ENCODE assay signal across 8 cellular contexts in the genomic region with DNA sequence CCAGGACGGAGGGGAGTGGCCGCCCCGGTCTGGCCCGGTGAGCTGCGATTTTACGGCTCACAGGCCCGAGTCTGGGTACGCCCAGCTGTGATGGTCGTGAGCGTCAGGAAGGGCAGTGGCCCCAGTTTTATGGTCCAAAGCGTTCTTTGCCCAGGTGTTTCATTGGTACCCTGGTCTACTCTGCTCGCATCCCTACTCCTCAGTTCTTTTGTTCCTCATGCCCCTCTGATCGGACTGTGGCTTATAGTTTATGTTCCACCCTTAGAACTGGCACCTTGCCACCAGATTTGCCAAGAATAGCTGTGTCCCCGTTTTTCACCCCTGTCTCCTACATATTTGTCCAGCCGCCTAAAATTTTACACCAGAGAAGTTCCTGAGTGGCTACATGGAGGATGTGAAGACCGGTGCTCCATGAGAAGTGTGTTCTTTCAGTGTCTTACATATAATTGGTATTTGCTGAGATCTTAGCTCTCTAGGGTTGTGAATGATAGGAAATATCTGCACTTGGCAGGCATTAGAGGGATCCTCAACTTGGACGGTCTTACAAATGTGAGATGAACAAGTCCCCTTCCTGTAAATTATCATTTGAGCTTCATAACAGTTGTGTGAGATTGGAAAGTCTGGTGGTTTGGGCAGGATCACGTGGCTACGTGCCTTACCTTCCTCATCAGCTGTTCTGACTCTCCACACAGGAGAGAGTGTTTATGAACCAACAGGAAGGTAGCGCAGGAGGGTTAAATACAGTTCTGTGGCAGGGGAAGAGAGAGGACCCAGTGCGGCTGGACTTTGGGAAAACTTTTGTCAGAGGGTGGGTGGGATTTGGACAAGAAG. TPM values are rescaled to one million over a fixed set of nuclear protein-coding genes. Genes with fewer than 3 reads are reported as not detected.
DNase-seq lines count a peak whose midpoint lies in the region; TF ChIP-seq lines count a peak whose summit lies in the region.

No MANE protein-coding gene starts in this region.

- H2AFZ ChIP-seq in OCI-LY3 (ENCODE audit: low read depth, low read length) = peak overlapping the region; percentile 89

- no peak overlapping the region for H3K4me3 Mint-ChIP-seq in activated CD4-positive, alpha-beta T cell treated with anti-CD3 and anti-CD28 coated beads, Interleukin-2, amount 10 ng/mL, durations not matched to agents 7 days and 5 days

- H3K4me3 ChIP-seq in OCI-LY3 (ENCODE audit: low read length) (peak overlapping the region; percentile 80), esophagus squamous epithelium (peak overlapping the region; percentile 68 to 87 (median 73)), ovary (peak overlapping the region; percentile 79)

- H3K27me3 ChIP-seq in OCI-LY3 (ENCODE audit: low read depth, low read length) = no peaks in the 10 kb centered on the region
- H3K27me3 ChIP-seq in esophagus squamous epithelium = no peaks in the 10 kb centered on the region
- H3K27me3 ChIP-seq in ovary = no peaks in the 10 kb centered on the region

- H3K27ac ChIP-seq in OCI-LY3 (ENCODE audit: low read length) (no peak overlapping the region), esophagus squamous epithelium (peak overlapping the region; percentile 90 to 98 (median 92)), ovary (peak overlapping the region; percentile 87 to 91)

- no peaks in the 10 kb centered on the region for H3K36me3 ChIP-seq in OCI-LY3 (replicated peaks; ENCODE audit: low read depth, low read length)
- H3K36me3 ChIP-seq in esophagus squamous epithelium = no peaks in the 10 kb centered on the region
- H3K36me3 ChIP-seq in ovary = no peaks in the 10 kb centered on the region

- H3K9me3 ChIP-seq in OCI-LY3 (ENCODE audit: insufficient read depth, low read length) (no peaks in the 10 kb centered on the region), esophagus squamous epithelium (no peaks in the 10 kb centered on the region), ovary (no peaks in the 10 kb centered on the region)

- H3K36me3 Mint-ChIP-seq in activated CD4-positive, alpha-beta T cell treated with anti-CD3 and anti-CD28 coated beads, Interleukin-2, amount 10 ng/mL, durations not matched to agents 7 days and 5 days (ENCODE audit: low read depth) = no peaks in the 10 kb centered on the region

- H3K9ac ChIP-seq in OCI-LY3 (ENCODE audit: low read length) = peak overlapping the region; percentile 88

- TF ChIP-seq EP300 in ovary (IDR thresholded peaks at IDR 0.05) = no peak

- peak; percentile 40 for DNase-seq in activated CD4-positive, alpha-beta T cell treated with anti-CD3 and anti-CD28 coated beads, Interleukin-2, amount 10 ng/mL, durations not matched to agents 7 days and 5 days
- no peak for DNase-seq in activated CD4-positive, alpha-beta T cell treated with anti-CD3 and anti-CD28 coated beads, Interleukin-2, amount 50 U/mL, for 1 hour
- no peak for DNase-seq in esophagus squamous epithelium (lab: John Stamatoyannopoulos, UW)
- DNase-seq in ovary = peak in 2 of 5 donors; percentile 42 to 52
- DNase-seq in dedifferentiated amniotic fluid mesenchymal stem cell (ENCODE audit: extremely low spot score) = no peak
- DNase-seq in occipital lobe (lab: John Stamatoyannopoulos, UW) = no peak
- DNase-seq in DMS114 treated with DMSO at 0.1 percent for 48 hours (lab: John Stamatoyannopoulos, UW; ENCODE audit: unreplicated experiment) = no peak

- CTCF ChIA-PET in activated CD4-positive, alpha-beta T cell treated with anti-CD3 and anti-CD28 coated beads, Interleukin-2, amount 10 ng/mL, durations not matched to agents 7 days and 5 days (lab: Charles Lee) = interaction anchor here (1.8 kb wide), 1 partner anchor 9 kb away, joined by 6 read pairs; no protein-coding TSS in a partner anchor

- peaks cover 33% of the 10 kb centered on the region for H3K4me1 Mint-ChIP-seq in activated CD4-positive, alpha-beta T cell treated with anti-CD3 and anti-CD28 coated beads, Interleukin-2, amount 10 ng/mL, durations not matched to agents 7 days and 5 days

- H3K27ac Mint-ChIP-seq in activated CD4-positive, alpha-beta T cell treated with anti-CD3 and anti-CD28 coated beads, Interleukin-2, amount 10 ng/mL, durations not matched to agents 7 days and 5 days = no peak overlapping the region

- no peaks in the 10 kb centered on the region for H3K27me3 Mint-ChIP-seq in activated CD4-positive, alpha-beta T cell treated with anti-CD3 and anti-CD28 coated beads, Interleukin-2, amount 10 ng/mL, durations not matched to agents 7 days and 5 days

- peaks cover 35% of the 10 kb centered on the region for H3K4me1 ChIP-seq in OCI-LY3 (ENCODE audit: low read length)
- peaks cover 30 to 64% (median 37%) of the 10 kb centered on the region in 3 donors for H3K4me1 ChIP-seq in esophagus squamous epithelium
- H3K4me1 ChIP-seq in ovary (ENCODE audit: insufficient read depth) = peaks cover 15% of the 10 kb centered on the region

- POLR2A ChIA-PET in activated CD4-positive, alpha-beta T cell treated with anti-CD3 and anti-CD28 coated beads, Interleukin-2, amount 10 ng/mL, durations not matched to agents 7 days and 5 days (lab: Charles Lee) = interaction anchor here (1.7 kb wide), 1 partner anchor 388 kb away, joined by 6 read pairs; a partner anchor contains a TSS

- intact Hi-C loops in esophagus squamous epithelium (cut with DNase I) (no loop called here), ovary (cut with DNase I) (loop anchor here in 1 of 4 donors (10.0 kb wide), 1 partner anchor 365 kb away; a partner anchor contains a TSS)

- TF ChIP-seq CTCF in OCI-LY3 (IDR thresholded peaks at IDR 0.05; ENCODE audit: low read depth, low read length) (no peak), esophagus squamous epithelium (IDR thresholded peaks at IDR 0.05) (no peak), ovary (IDR thresholded peaks at IDR 0.05) (no peak)

- H4K20me1 ChIP-seq in OCI-LY3 (ENCODE audit: insufficient read depth, low read length) = peaks cover 40% of the 10 kb centered on the region

- peak overlapping the region; percentile 93 for H3K4me2 ChIP-seq in OCI-LY3 (ENCODE audit: low read length)

- H3K79me2 ChIP-seq in OCI-LY3 (ENCODE audit: low read length) = peaks cover 60% of the 10 kb centered on the region

- WGBS in esophagus squamous epithelium, 2 donors = 7 to 12% methylated on average over 11 to 15 of the region's 21 CpGs
- 8 to 11% (median 10%) methylated on average over 21 of the region's 21 CpGs for WGBS in ovary, 3 donors

- no peak for TF ChIP-seq POLR2A in esophagus squamous epithelium (IDR thresholded peaks at IDR 0.05)
- no peak for TF ChIP-seq POLR2A in ovary (IDR thresholded peaks at IDR 0.05)

- no peaks in the 10 kb centered on the region for H3K9me3 Mint-ChIP-seq in activated CD4-positive, alpha-beta T cell treated with anti-CD3 and anti-CD28 coated beads, Interleukin-2, amount 10 ng/mL, durations not matched to agents 7 days and 5 days

RNA-seq across cellular contexts. Expression of a gene that starts 1.1 kb away (rescaled TPM):
- 10 to 100 TPM; 13.2 to 13.9 TPM for total RNA-seq in activated CD4-positive, alpha-beta T cell treated with anti-CD3 and anti-CD28 coated beads, Interleukin-2, amount 10 ng/mL, durations not matched to agents 7 days and 5 days
- total RNA-seq in esophagus squamous epithelium (10 to 100 TPM in 3 of 4 donors, 1 to 10 TPM in 1; 8.4 to 36.2 (median 17.4) TPM), ovary (10 to 100 TPM; 11.2 to 14.7 (median 12.7) TPM), occipital lobe (191 TPM)
- polyA plus RNA-seq in ovary = 10 to 100 TPM in 1 of 2 donors, 1 to 10 TPM in 1; 4.9 to 37.9 TPM
